ENCODE assay signal across 13 cellular contexts in genomic region chr11:121672630-121673487, GRCh38.
A peak's percentile ranks its signal among the peaks of the same experiment; 100 is the strongest.
DNase-seq lines count a peak whose midpoint lies in the region; ATAC-seq and TF ChIP-seq lines count a peak whose summit lies in the region.
"Had no signal": no experiment of that assay in that cellular context is flagged by ENCODE, and none has a peak within 500 bp of the region (broad histone marks: within the 10 kb centered on the region; RNA-seq: fewer than 3 reads in every experiment).

No MANE protein-coding gene starts in this region.

- H3K27ac ChIP-seq in subcutaneous abdominal adipose tissue (ENCODE audit: low read depth, low read length), result no peak overlapping the region
- H3K27ac ChIP-seq: BLaER1, vagina had no signal

- H3K4me1 Mint-ChIP-seq in nephron progenitor cell, result peaks cover 62% of the 10 kb centered on the region
- H3K4me1 Mint-ChIP-seq: activated naive CD4-positive, alpha-beta T cell treated with anti-CD3 and anti-CD28 coated beads, Interleukin-2, amount 50 U/mL, for 24 hours had no signal

- DNase-seq in NCI-H69 (lab: John Stamatoyannopoulos, UW) (peak; percentile 63), epithelial cell of esophagus (ENCODE audit: low read depth) (peak; percentile 17), left lobe of liver (ENCODE audit: low spot score) (no peak), SIG-M5 treated with dmso at 0.1 percent for 504 hours (lab: John Stamatoyannopoulos, UW; ENCODE audit: unreplicated experiment) (no peak), nephron progenitor cell (no peak), activated gamma-delta T cell (lab: John Stamatoyannopoulos, UW) (no peak)
- DNase-seq: MG63, SHP77 had no signal

- H3K36me3 Mint-ChIP-seq in nephron progenitor cell (ENCODE audit: low read depth), result no peaks in the 10 kb centered on the region
- H3K36me3 Mint-ChIP-seq: activated naive CD4-positive, alpha-beta T cell treated with anti-CD3 and anti-CD28 coated beads, Interleukin-2, amount 50 U/mL, for 24 hours had no signal

- no peak overlapping the region for H3K4me3 ChIP-seq in epithelial cell of esophagus (ENCODE audit: low read length)
- peak overlapping the region in 3 of 5 donors; percentile 28 to 48 (median 32) for H3K4me3 ChIP-seq in subcutaneous abdominal adipose tissue (ENCODE audit: low read depth in 1 of 5, low read length in 5 of 5)
- H3K4me3 ChIP-seq: BLaER1, MG63, vagina had no signal

- H3K4me3 Mint-ChIP-seq in nephron progenitor cell, result no peak overlapping the region
- H3K4me3 Mint-ChIP-seq: activated naive CD4-positive, alpha-beta T cell treated with anti-CD3 and anti-CD28 coated beads, Interleukin-2, amount 50 U/mL, for 24 hours had no signal

- peaks cover 0 to 17% (median 12%) of the 10 kb centered on the region in 5 donors for H3K4me1 ChIP-seq in subcutaneous abdominal adipose tissue (ENCODE audit: control insufficient read depth in 5 of 5, insufficient read depth in 5 of 5, low read length in 5 of 5)
- H3K4me1 ChIP-seq: BLaER1 had no signal

- no peaks in the 10 kb centered on the region for H3K27me3 ChIP-seq in subcutaneous abdominal adipose tissue (ENCODE audit: control insufficient read depth in 5 of 5, insufficient read depth in 4 of 5, low read length in 5 of 5)
- H3K27me3 ChIP-seq: BLaER1, MG63, vagina had no signal

- ATAC-seq in left lobe of liver (peak; percentile 39), GM18511 (IDR thresholded peaks at IDR 0.05; ENCODE audit: unreplicated experiment) (no peak)

- H3K27me3 Mint-ChIP-seq in nephron progenitor cell (ENCODE audit: low read depth, poor library complexity), result peaks cover 7% of the 10 kb centered on the region
- H3K27me3 Mint-ChIP-seq: activated naive CD4-positive, alpha-beta T cell treated with anti-CD3 and anti-CD28 coated beads, Interleukin-2, amount 50 U/mL, for 24 hours had no signal

- TF ChIP-seq CTCF in epithelial cell of esophagus (IDR thresholded peaks at IDR 0.05; ENCODE audit: insufficient read depth, low read depth, low read length, missing control alignments) (no peak), nephron progenitor cell (IDR thresholded peaks at IDR 0.05) (no peak)

- H3K27ac Mint-ChIP-seq in nephron progenitor cell, result no peak overlapping the region
- H3K27ac Mint-ChIP-seq: activated naive CD4-positive, alpha-beta T cell treated with anti-CD3 and anti-CD28 coated beads, Interleukin-2, amount 50 U/mL, for 24 hours had no signal

- H3K9me3 ChIP-seq in subcutaneous abdominal adipose tissue (ENCODE audit: control insufficient read depth in 5 of 5, low read length in 5 of 5), result no peaks in the 10 kb centered on the region
- H3K9me3 ChIP-seq: BLaER1, MG63, vagina had no signal

- H3K9me3 Mint-ChIP-seq in nephron progenitor cell, result no peaks in the 10 kb centered on the region
- H3K9me3 Mint-ChIP-seq: activated naive CD4-positive, alpha-beta T cell treated with anti-CD3 and anti-CD28 coated beads, Interleukin-2, amount 50 U/mL, for 24 hours had no signal

- H3K9ac ChIP-seq in subcutaneous abdominal adipose tissue (ENCODE audit: low read length in 5 of 5), result no peak overlapping the region
- H3K9ac ChIP-seq: BLaER1 had no signal

- no peaks in the 10 kb centered on the region for H3K36me3 ChIP-seq in subcutaneous abdominal adipose tissue (ENCODE audit: control insufficient read depth in 5 of 5, insufficient read depth in 5 of 5, low read length in 5 of 5)
- H3K36me3 ChIP-seq: BLaER1, MG63, vagina had no signal

Comparison
In these comparisons a context has a peak if more than half of its experiments do, and no peak if none do; other contexts are left out.
1. DNase-seq: peak in NCI-H69 (single experiment) and epithelial cell of esophagus (single experiment); none in left lobe of liver (single experiment), SIG-M5 treated with dmso at 0.1 percent for 504 hours (single experiment), nephron progenitor cell (single experiment) and activated gamma-delta T cell (single experiment).